ENCODE assay signal across 9 cellular contexts in genomic region chr2:179460530-179460929, GRCh38.
DNase-seq lines count a peak whose midpoint lies in the region; ATAC-seq and TF ChIP-seq lines count a peak whose summit lies in the region.
"Had no signal": no experiment of that assay in that cellular context is flagged by ENCODE, and none has a peak within 500 bp of the region (broad histone marks: within the 10 kb centered on the region; RNA-seq: fewer than 3 reads in every experiment).

No MANE protein-coding gene starts in this region.

- H3K4me1 ChIP-seq in HAP-1 = no peaks in the 10 kb centered on the region

- in situ Hi-C loops in HAP-1 (cut with MboI; ENCODE audit: low sequenced_read_pairs) = no loop called here

- H3K4me3 Mint-ChIP-seq in chondrocyte (ENCODE audit: unreplicated experiment) = no peak overlapping the region
- no peak overlapping the region for H3K4me3 Mint-ChIP-seq in osteocyte (ENCODE audit: unreplicated experiment)

- H3K27me3 Mint-ChIP-seq in chondrocyte (ENCODE audit: low read depth) (no peaks in the 10 kb centered on the region), osteocyte (ENCODE audit: unreplicated experiment) (no peaks in the 10 kb centered on the region)

- H3K9me3 Mint-ChIP-seq in chondrocyte (ENCODE audit: low read depth) (peaks cover 36% of the 10 kb centered on the region), osteocyte (ENCODE audit: unreplicated experiment) (peaks cover 34% of the 10 kb centered on the region)

- TF ChIP-seq CTCF in chondrocyte (IDR thresholded peaks at IDR 0.05) = no peak
- no peak for TF ChIP-seq CTCF in osteocyte (IDR thresholded peaks at IDR 0.05)
- TF ChIP-seq CTCF in coronary artery (IDR thresholded peaks at IDR 0.05) = no peak

- no peaks in the 10 kb centered on the region for H3K27me3 ChIP-seq in MG63
- no peaks in the 10 kb centered on the region for H3K27me3 ChIP-seq in HAP-1 (ENCODE audit: low read depth)

- no peak overlapping the region for H3K4me3 ChIP-seq in MG63
- H3K4me3 ChIP-seq in HAP-1 = no peak overlapping the region
- no peak overlapping the region for H3K4me3 ChIP-seq in coronary artery

- H3K36me3 Mint-ChIP-seq in chondrocyte (ENCODE audit: low read depth) (peaks cover 7% of the 10 kb centered on the region), osteocyte (ENCODE audit: unreplicated experiment) (no peaks in the 10 kb centered on the region)

- H3K27ac Mint-ChIP-seq in chondrocyte (ENCODE audit: unreplicated experiment) (peak overlapping the region; percentile 96), osteocyte (ENCODE audit: unreplicated experiment) (peak overlapping the region; percentile 80)

- H3K9me3 ChIP-seq in MG63 = peaks cover 38% of the 10 kb centered on the region
- no peaks in the 10 kb centered on the region for H3K9me3 ChIP-seq in HAP-1

- H3K27ac ChIP-seq in coronary artery = peak overlapping the region in 1 of 2 donors; percentile 66

- ATAC-seq in HG03045 (IDR thresholded peaks at IDR 0.05; ENCODE audit: unreplicated experiment) = no peak

- H3K4me1 Mint-ChIP-seq in chondrocyte (ENCODE audit: low read depth) (peaks cover 21% of the 10 kb centered on the region), osteocyte (ENCODE audit: unreplicated experiment) (peaks cover 14% of the 10 kb centered on the region)

- DNase-seq in Daoy (ENCODE audit: low read depth) = peak; percentile 46
- peak; percentile 73 for DNase-seq in MG63
- no peak for DNase-seq in chondrocyte (ENCODE audit: low spot score)
- DNase-seq in osteocyte (ENCODE audit: extremely low spot score, unreplicated experiment) = no peak
- no peak for DNase-seq in HAP-1 (ENCODE audit: low spot score in 2 of 2)
- DNase-seq in coronary artery (ENCODE audit: low spot score) = no peak
- DNase-seq in NCI-H2029 treated with DMSO at 0.1 percent for 48 hours (lab: John Stamatoyannopoulos, UW) = no peak
- DNase-seq: hippocampal formation had no signal

- H3K36me3 ChIP-seq in MG63 (no peaks in the 10 kb centered on the region), HAP-1 (replicated peaks) (no peaks in the 10 kb centered on the region)

Comparison
In these comparisons a context has a peak if more than half of its experiments do, and no peak if none do; other contexts are left out.
1. DNase-seq: peak in Daoy (single experiment) and MG63 (single experiment); none in chondrocyte (single experiment), osteocyte (single experiment), HAP-1 (0 of 2), coronary artery (single experiment) and NCI-H2029 treated with DMSO at 0.1 percent for 48 hours (single experiment).